33 cellular contexts compared by ENCODE assay signal in genomic region chr12:46475972-46476645, GRCh38.
"Had no signal": no experiment of that assay in that cellular context is flagged by ENCODE, and none has a peak within 500 bp of the region (broad histone marks: within the 10 kb centered on the region; RNA-seq: fewer than 3 reads in every experiment).

No MANE protein-coding gene starts in this region.

- H3K36me3 Mint-ChIP-seq: mesothelial cell of epicardium, WTC11 had no signal

- H3K4me3 Mint-ChIP-seq: activated CD8-positive, alpha-beta memory T cell treated with anti-CD3 and anti-CD28 coated beads, Interleukin-2, amount 10 ng/mL, durations not matched to agents 7 days and 5 days; activated CD8-positive, alpha-beta T cell treated with anti-CD3 and anti-CD28 coated beads, Interleukin-2, amount 10 ng/mL, durations not matched to agents 7 days and 5 days; activated naive CD8-positive, alpha-beta T cell treated with anti-CD3 and anti-CD28 coated beads for 36 hours; effector memory CD8-positive, alpha-beta T cell; mesothelial cell of epicardium; naive thymus-derived CD4-positive, alpha-beta T cell; T-helper 17 cell; WTC11 had no signal

- H3K9me3 Mint-ChIP-seq: activated naive CD8-positive, alpha-beta T cell treated with anti-CD3 and anti-CD28 coated beads for 36 hours; mesothelial cell of epicardium; WTC11 had no signal

- ATAC-seq: activated CD8-positive, alpha-beta memory T cell treated with anti-CD3 and anti-CD28 coated beads, Interleukin-2, amount 10 ng/mL, durations not matched to agents 7 days and 5 days; activated CD8-positive, alpha-beta T cell treated with anti-CD3 and anti-CD28 coated beads, Interleukin-2, amount 10 ng/mL, durations not matched to agents 7 days and 5 days; body of pancreas; effector memory CD8-positive, alpha-beta T cell; gastroesophageal sphincter; naive thymus-derived CD4-positive, alpha-beta T cell; T-helper 17 cell; WTC11 had no signal

- H3K27ac ChIP-seq: adrenal gland, body of pancreas, gastroesophageal sphincter, hepatocyte, left ventricle myocardium inferior, ovary, prostate gland, sigmoid colon, suprapubic skin, tibial artery had no signal

- H3K27me3 ChIP-seq: adrenal gland, body of pancreas, gastroesophageal sphincter, hepatocyte, ovary, sigmoid colon, suprapubic skin, tibial artery had no signal

- H3K36me3 ChIP-seq: adrenal gland, gastroesophageal sphincter, left ventricle myocardium inferior, ovary, prostate gland, sigmoid colon, suprapubic skin, tibial artery had no signal

- DNase-seq: activated CD4-positive, alpha-beta T cell treated with anti-CD3 and anti-CD28 coated beads for 1 hour; activated CD4-positive, alpha-beta T cell treated with anti-CD3 and anti-CD28 coated beads, Interleukin-2, amount 50 U/mL, for 1 hour; activated CD8-positive, alpha-beta memory T cell treated with anti-CD3 and anti-CD28 coated beads, Interleukin-2, amount 10 ng/mL, durations not matched to agents 7 days and 5 days; activated CD8-positive, alpha-beta T cell treated with anti-CD3 and anti-CD28 coated beads, Interleukin-2, amount 10 ng/mL, durations not matched to agents 7 days and 5 days; activated naive CD4-positive, alpha-beta T cell; activated naive CD8-positive, alpha-beta T cell treated with anti-CD3 and anti-CD28 coated beads for 36 hours; activated T-cell treated with anti-CD3 and anti-CD28 coated beads, Interleukin-2, amount 50 U/mL, for 48 hours; adrenal gland; aorta; body of pancreas; cortex of kidney; effector memory CD8-positive, alpha-beta T cell; erythroblast; islet precursor cell; left ventricle myocardium inferior; naive thymus-derived CD4-positive, alpha-beta T cell; ovary; retina; sigmoid colon; stimulated activated CD4-positive, alpha-beta T cell treated with anti-CD3 and anti-CD28 coated beads, Interleukin-1b, Interleukin-23, amount 100 ng/mL, for 48 hours; stimulated activated CD4-positive, alpha-beta T cell treated with anti-CD3 and anti-CD28 coated beads, Interleukin-4, amount 100 ng/mL, for 4 hours; stimulated activated CD8-positive, alpha-beta memory T cell treated with anti-CD3 and anti-CD28 coated beads, Interleukin-4, amount 100 ng/mL, for 48 hours; stimulated activated naive CD4-positive, alpha-beta T cell; T-helper 17 cell; tibial artery had no signal

- H3K27me3 Mint-ChIP-seq: activated CD8-positive, alpha-beta memory T cell treated with anti-CD3 and anti-CD28 coated beads, Interleukin-2, amount 10 ng/mL, durations not matched to agents 7 days and 5 days; activated naive CD8-positive, alpha-beta T cell treated with anti-CD3 and anti-CD28 coated beads for 36 hours; naive thymus-derived CD4-positive, alpha-beta T cell; T-helper 17 cell had no signal

- H3K4me3 ChIP-seq: adrenal gland, body of pancreas, gastroesophageal sphincter, hepatocyte, left ventricle myocardium inferior, lung, ovary, prostate gland, sigmoid colon, smooth muscle cell, suprapubic skin, tibial artery had no signal

- H3K9me3 ChIP-seq: adrenal gland, body of pancreas, gastroesophageal sphincter, left ventricle myocardium inferior, ovary, prostate gland, sigmoid colon, suprapubic skin, tibial artery had no signal

- H3K4me1 ChIP-seq: prostate gland had no signal

- H3K27ac Mint-ChIP-seq: activated CD8-positive, alpha-beta memory T cell treated with anti-CD3 and anti-CD28 coated beads, Interleukin-2, amount 10 ng/mL, durations not matched to agents 7 days and 5 days; activated CD8-positive, alpha-beta T cell treated with anti-CD3 and anti-CD28 coated beads, Interleukin-2, amount 10 ng/mL, durations not matched to agents 7 days and 5 days; activated naive CD8-positive, alpha-beta T cell treated with anti-CD3 and anti-CD28 coated beads for 36 hours; effector memory CD8-positive, alpha-beta T cell; mesothelial cell of epicardium; T-helper 17 cell; WTC11 had no signal
